Comparison of ENCODE assay signal across 10 cellular contexts in genomic region chr9:121261107-121261460, GRCh38. TPM values are rescaled to one million over a fixed set of nuclear protein-coding genes. Genes with fewer than 3 reads are reported as not detected.
DNase-seq lines count a peak whose midpoint lies in the region; TF ChIP-seq lines count a peak whose summit lies in the region.
"Had no signal": no experiment of that assay in that cellular context is flagged by ENCODE, and none has a peak within 500 bp of the region (broad histone marks: within the 10 kb centered on the region; RNA-seq: fewer than 3 reads in every experiment).

No MANE protein-coding gene starts in this region.

- H3K36me3 Mint-ChIP-seq in progenitor cell of endocrine pancreas (ENCODE audit: insufficient read depth), result no peaks in the 10 kb centered on the region

- H3K27ac ChIP-seq in thyroid gland, result peak overlapping the region; percentile 58 to 63 (median 63)
- H3K27ac ChIP-seq: SK-N-MC had no signal

- 4 to 13% methylated on average over 3 of the region's 4 CpGs for WGBS in thyroid gland, 2 donors

- no peaks in the 10 kb centered on the region for H3K4me1 Mint-ChIP-seq in progenitor cell of endocrine pancreas (ENCODE audit: low read depth)
- H3K4me1 Mint-ChIP-seq: activated naive CD4-positive, alpha-beta T cell treated with anti-CD3 and anti-CD28 coated beads, Interleukin-2, amount 50 U/mL, for 24 hours had no signal

- no peak overlapping the region for H3K27ac Mint-ChIP-seq in progenitor cell of endocrine pancreas
- H3K27ac Mint-ChIP-seq: activated naive CD4-positive, alpha-beta T cell treated with anti-CD3 and anti-CD28 coated beads, Interleukin-2, amount 50 U/mL, for 24 hours had no signal

- TF ChIP-seq CTCF in thyroid gland (IDR thresholded peaks at IDR 0.05) (peak in 3 of 6 experiments; percentile 12 to 32 (median 18)), progenitor cell of endocrine pancreas (IDR thresholded peaks at IDR 0.05; ENCODE audit: unreplicated experiment) (no peak)

- no peaks in the 10 kb centered on the region for H3K9me3 Mint-ChIP-seq in progenitor cell of endocrine pancreas (ENCODE audit: low read depth)
- H3K9me3 Mint-ChIP-seq: activated naive CD4-positive, alpha-beta T cell treated with anti-CD3 and anti-CD28 coated beads, Interleukin-2, amount 50 U/mL, for 24 hours had no signal

- DNase-seq in NCI-H2081 (lab: John Stamatoyannopoulos, UW), result peak; percentile 45 to 74
- no peak for DNase-seq in NCI-H2081 treated with DMSO at 0.1 percent for 48 hours (lab: John Stamatoyannopoulos, UW)
- peak in 48 of 56 donors; percentile 39 to 91 (median 74) for DNase-seq in amygdala (lab: John Stamatoyannopoulos, UW)
- DNase-seq in iPS-NIHi11 (ENCODE audit: low spot score), result peak; percentile 35
- peak; percentile 66 to 80 for DNase-seq in thyroid gland
- no peak for DNase-seq in NCI-H2227 (lab: John Stamatoyannopoulos, UW; ENCODE audit: unreplicated experiment)
- no peak for DNase-seq in progenitor cell of endocrine pancreas (ENCODE audit: low spot score, unreplicated experiment)
- DNase-seq in stimulated activated CD4-positive, alpha-beta T cell treated with anti-CD3 and anti-CD28 coated beads, Interleukin-2, amount 100 ng/mL, for 48 hours, result no peak

- no peak overlapping the region for H3K4me3 ChIP-seq in thyroid gland (replicated peaks in 1 of 3)
- H3K4me3 ChIP-seq: SK-N-MC had no signal

- TF ChIP-seq POLR2A in thyroid gland (IDR thresholded peaks at IDR 0.05), result no peak

- no peaks in the 10 kb centered on the region for H3K9me3 ChIP-seq in thyroid gland

- H3K4me1 ChIP-seq in thyroid gland, result peaks cover 19 to 25% of the 10 kb centered on the region in 2 donors

- H3K36me3 ChIP-seq in thyroid gland, result no peaks in the 10 kb centered on the region

- H3K4me3 Mint-ChIP-seq in progenitor cell of endocrine pancreas (ENCODE audit: low read depth), result no peak overlapping the region
- H3K4me3 Mint-ChIP-seq: activated naive CD4-positive, alpha-beta T cell treated with anti-CD3 and anti-CD28 coated beads, Interleukin-2, amount 50 U/mL, for 24 hours had no signal

- peaks cover 51% of the 10 kb centered on the region for H3K27me3 Mint-ChIP-seq in progenitor cell of endocrine pancreas
- H3K27me3 Mint-ChIP-seq: activated naive CD4-positive, alpha-beta T cell treated with anti-CD3 and anti-CD28 coated beads, Interleukin-2, amount 50 U/mL, for 24 hours had no signal

- H3K27me3 ChIP-seq in thyroid gland, result no peaks in the 10 kb centered on the region

- intact Hi-C loops in thyroid gland (cut with DNase I), result no loop called here

RNA-seq across cellular contexts. Expression of gene GSN, which starts 6.9 kb away (rescaled TPM):
- total RNA-seq in thyroid gland, result 1,000 to 10,000 TPM; 1,151 to 1,624 (median 1,443) TPM
- 35.0 and 41.4 TPM in 2 replicates for total RNA-seq in progenitor cell of endocrine pancreas

RNA-seq across cellular contexts. Expression of gene RAB14, which starts 59.4 kb away (rescaled TPM):
- total RNA-seq in thyroid gland (10 to 100 TPM; 44.6 to 55.8 (median 49.1) TPM), progenitor cell of endocrine pancreas (53.7 and 55.4 TPM in 2 replicates)

Comparison
In these comparisons a context has a peak if more than half of its experiments do, and no peak if none do; other contexts are left out.
1. DNase-seq: peak in NCI-H2081 (2 of 2), amygdala (48 of 56), iPS-NIHi11 (single experiment) and thyroid gland (2 of 2); none in NCI-H2081 treated with DMSO at 0.1 percent for 48 hours (single experiment), NCI-H2227 (single experiment), progenitor cell of endocrine pancreas (single experiment) and stimulated activated CD4-positive, alpha-beta T cell treated with anti-CD3 and anti-CD28 coated beads, Interleukin-2, amount 100 ng/mL, for 48 hours (0 of 2).
2. RNA of gene GSN, which starts 6.9 kb away (total RNA-seq): 1,151 to 1,624 TPM in thyroid gland; 35.0 to 41.4 TPM in progenitor cell of endocrine pancreas; every median in the first group is over 10 times any median in the second.